Comparison of ENCODE assay signal across 21 cellular contexts in the genomic region with DNA sequence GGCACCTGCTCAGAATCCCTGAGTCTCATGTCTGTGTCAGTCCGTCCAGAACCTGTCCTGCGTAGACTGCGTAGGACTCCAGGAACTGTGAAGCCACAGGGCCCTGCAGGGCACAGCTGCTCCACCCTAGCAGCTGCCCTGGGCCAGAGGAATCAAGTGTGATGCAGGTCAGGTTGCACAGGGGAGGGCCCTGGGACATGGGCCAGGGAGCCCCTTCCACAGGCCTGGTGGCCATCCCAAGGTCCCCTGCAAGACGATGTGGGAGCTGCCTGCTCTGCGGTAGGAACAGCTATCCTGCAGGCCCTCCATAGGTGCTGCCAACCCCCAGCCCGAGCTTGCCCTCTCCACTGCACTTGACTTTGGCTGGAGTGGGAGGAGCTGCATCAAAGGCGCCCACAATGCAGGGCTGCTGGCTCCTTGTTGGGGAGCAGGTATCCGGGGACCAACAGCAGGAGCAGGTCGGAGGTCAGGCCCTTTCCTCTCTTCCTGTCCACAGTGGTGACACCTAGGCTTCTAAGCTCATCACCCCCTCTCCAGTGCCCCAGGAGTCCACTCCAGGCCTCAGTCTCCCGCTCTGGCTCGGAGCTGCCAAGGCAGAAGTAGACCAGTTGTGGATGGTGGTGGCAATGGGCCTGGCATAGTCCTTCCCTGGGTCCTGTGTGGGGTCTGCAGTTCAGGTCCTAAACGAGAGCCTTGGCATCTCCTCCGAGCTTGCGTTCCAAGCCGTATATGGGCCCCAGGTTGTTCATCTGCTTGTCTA.
DNase-seq lines count a peak whose midpoint lies in the region; TF ChIP-seq lines count a peak whose summit lies in the region.
"Had no signal": no experiment of that assay in that cellular context is flagged by ENCODE, and none has a peak within 500 bp of the region (broad histone marks: within the 10 kb centered on the region; RNA-seq: fewer than 3 reads in every experiment).

No MANE protein-coding gene starts in this region.

- H3K4me3 ChIP-seq in BLaER1: no peak overlapping the region
- no peak overlapping the region for H3K4me3 ChIP-seq in CD8-positive, alpha-beta memory T cell (ENCODE audit: low read length)
- H3K4me3 ChIP-seq in coronary artery: no peak overlapping the region
- no peak overlapping the region for H3K4me3 ChIP-seq in parathyroid adenoma (ENCODE audit: low read depth, low read length)
- H3K4me3 ChIP-seq: body of pancreas, gastroesophageal sphincter, mucosa of descending colon, uterus had no signal

- H3K4me1 Mint-ChIP-seq in CD8-positive, alpha-beta memory T cell: no peaks in the 10 kb centered on the region
- H3K4me1 Mint-ChIP-seq: activated CD4-positive, alpha-beta T cell treated with anti-CD3 and anti-CD28 coated beads for 36 hours; stimulated activated naive CD8-positive, alpha-beta T cell treated with anti-CD3 and anti-CD28 coated beads, Interleukin-15, amount 100 ng/mL, for 72 hours had no signal

- no peaks in the 10 kb centered on the region for H3K36me3 Mint-ChIP-seq in CD8-positive, alpha-beta memory T cell
- H3K36me3 Mint-ChIP-seq: activated naive CD4-positive, alpha-beta T cell treated with anti-CD3 and anti-CD28 coated beads, Interleukin-2, amount 50 U/mL, for 72 hours had no signal

- CTCF ChIA-PET in CD8-positive, alpha-beta memory T cell (lab: Charles Lee): no interaction called here
- CTCF ChIA-PET in GM10248 (lab: Yijun Ruan, JAX): interaction anchor here (0.9 to 2.4 kb wide), 5 partner anchors 10 to 96 kb away, joined by 3 to 8 read pairs (median 3); no protein-coding TSS in a partner anchor

- no peak for DNase-seq in CD8-positive, alpha-beta memory T cell
- DNase-seq in coronary artery (ENCODE audit: low spot score): peak; percentile 59
- DNase-seq in GM19240 (ENCODE audit: insufficient read length, low spot score): no peak
- no peak for DNase-seq in GM10248 (ENCODE audit: extremely low spot score)
- no peak for DNase-seq in stimulated activated naive CD4-positive, alpha-beta T cell (lab: John Stamatoyannopoulos, UW)
- DNase-seq: activated CD4-positive, alpha-beta T cell treated with anti-CD3 and anti-CD28 coated beads for 36 hours; activated CD8-positive, alpha-beta memory T cell treated with anti-CD3 and anti-CD28 coated beads, Interleukin-2, amount 50 U/mL, for 4 hours; NCI-H1092 treated with DMSO at 0.1 percent for 48 hours; NCI-H2107; NCI-H526; stimulated activated CD4-positive, alpha-beta T cell treated with anti-CD3 and anti-CD28 coated beads, Interleukin-2, amount 100 ng/mL, for 24 hours; uterus had no signal

- H3K9ac ChIP-seq in BLaER1 (no peak overlapping the region), parathyroid adenoma (peak overlapping the region; percentile 25)
- H3K9ac ChIP-seq: KMS-11 had no signal

- H3K27ac Mint-ChIP-seq in CD8-positive, alpha-beta memory T cell: no peak overlapping the region
- H3K27ac Mint-ChIP-seq: activated CD4-positive, alpha-beta T cell treated with anti-CD3 and anti-CD28 coated beads for 36 hours; activated naive CD4-positive, alpha-beta T cell treated with anti-CD3 and anti-CD28 coated beads, Interleukin-2, amount 50 U/mL, for 72 hours; T-helper 2 cell treated with Interferon-gamma antibody and Interleukin-4, amounts not matched to agents 5 μg/mL and 100 μg/mL, for 36 hours had no signal

- H4K20me1 ChIP-seq in BLaER1: no peaks in the 10 kb centered on the region

- no peak for TF ChIP-seq CTCF in coronary artery (IDR thresholded peaks at IDR 0.05)
- no peak for TF ChIP-seq CTCF in parathyroid adenoma (IDR thresholded peaks at IDR 0.05)
- TF ChIP-seq CTCF in GM10248 (IDR thresholded peaks at IDR 0.05; ENCODE audit: control extremely low read depth, extremely low read depth, low read depth, missing control alignments): no peak

- H3K27me3 ChIP-seq in BLaER1 (no peaks in the 10 kb centered on the region), parathyroid adenoma (ENCODE audit: control insufficient read depth, insufficient read depth, low read length) (no peaks in the 10 kb centered on the region)
- no peaks in the 10 kb centered on the region for H3K27me3 ChIP-seq in CD8-positive, alpha-beta memory T cell (ENCODE audit: insufficient read depth, low read length, poor library complexity, severe bottlenecking)
- H3K27me3 ChIP-seq: body of pancreas, uterus had no signal

- H3K9me3 Mint-ChIP-seq in CD8-positive, alpha-beta memory T cell: no peaks in the 10 kb centered on the region
- H3K9me3 Mint-ChIP-seq: activated naive CD4-positive, alpha-beta T cell treated with anti-CD3 and anti-CD28 coated beads, Interleukin-2, amount 50 U/mL, for 72 hours; stimulated activated naive CD8-positive, alpha-beta T cell treated with anti-CD3 and anti-CD28 coated beads, Interleukin-15, amount 100 ng/mL, for 72 hours; T-helper 2 cell treated with Interferon-gamma antibody and Interleukin-4, amounts not matched to agents 5 μg/mL and 100 μg/mL, for 36 hours had no signal

- H3K4me3 Mint-ChIP-seq in CD8-positive, alpha-beta memory T cell: no peak overlapping the region
- H3K4me3 Mint-ChIP-seq: activated CD4-positive, alpha-beta T cell treated with anti-CD3 and anti-CD28 coated beads for 36 hours; stimulated activated naive CD8-positive, alpha-beta T cell treated with anti-CD3 and anti-CD28 coated beads, Interleukin-15, amount 100 ng/mL, for 72 hours; T-helper 2 cell treated with Interferon-gamma antibody and Interleukin-4, amounts not matched to agents 5 μg/mL and 100 μg/mL, for 36 hours had no signal

- POLR2A ChIA-PET in CD8-positive, alpha-beta memory T cell (lab: Charles Lee): no interaction called here
- POLR2A ChIA-PET in GM10248 (lab: Yijun Ruan, JAX): no interaction called here

- peaks cover 0 to 5% of the 10 kb centered on the region in 2 donors for H3K27me3 Mint-ChIP-seq in CD8-positive, alpha-beta memory T cell
- H3K27me3 Mint-ChIP-seq: activated CD4-positive, alpha-beta T cell treated with anti-CD3 and anti-CD28 coated beads for 36 hours had no signal

- H3K79me2 ChIP-seq in parathyroid adenoma: no peaks in the 10 kb centered on the region

- no peaks in the 10 kb centered on the region for H3K36me3 ChIP-seq in BLaER1
- H3K36me3 ChIP-seq in CD8-positive, alpha-beta memory T cell (ENCODE audit: insufficient read depth, low read length): no peaks in the 10 kb centered on the region
- H3K36me3 ChIP-seq in parathyroid adenoma (ENCODE audit: control insufficient read depth, insufficient read depth, low read length): no peaks in the 10 kb centered on the region
- H3K36me3 ChIP-seq: uterus had no signal

- H3K4me1 ChIP-seq in BLaER1: peaks cover 64% of the 10 kb centered on the region
- no peaks in the 10 kb centered on the region for H3K4me1 ChIP-seq in CD8-positive, alpha-beta memory T cell (ENCODE audit: insufficient read depth, low read length)
- peaks cover 59% of the 10 kb centered on the region for H3K4me1 ChIP-seq in parathyroid adenoma
- H3K4me1 ChIP-seq: uterus had no signal

- H2AFZ ChIP-seq in parathyroid adenoma: peak overlapping the region; percentile 66

- no peaks in the 10 kb centered on the region for H3K9me3 ChIP-seq in BLaER1
- H3K9me3 ChIP-seq in CD8-positive, alpha-beta memory T cell (ENCODE audit: low read length): no peaks in the 10 kb centered on the region
- no peaks in the 10 kb centered on the region for H3K9me3 ChIP-seq in parathyroid adenoma (ENCODE audit: control insufficient read depth, low read length)
- H3K9me3 ChIP-seq: body of pancreas, gastroesophageal sphincter, mucosa of descending colon, uterus had no signal

- H3K27ac ChIP-seq in BLaER1 (peak overlapping the region; percentile 64; the same call in 1 of the 2 replicates), coronary artery (no peak overlapping the region), parathyroid adenoma (peak overlapping the region; percentile 96)
- peak overlapping the region; percentile 47 for H3K27ac ChIP-seq in CD8-positive, alpha-beta memory T cell (ENCODE audit: low read depth, low read length)
- H3K27ac ChIP-seq: body of pancreas, gastroesophageal sphincter, KMS-11, uterus had no signal

- H3K4me2 ChIP-seq in BLaER1: peak overlapping the region; percentile 84
- H3K4me2 ChIP-seq in parathyroid adenoma (ENCODE audit: low read length): no peak overlapping the region
- H3K4me2 ChIP-seq: KMS-11 had no signal

Comparison
In these comparisons a context has a peak if more than half of its experiments do, and no peak if none do; other contexts are left out.
1. H3K27ac ChIP-seq: peak in BLaER1 (single experiment), CD8-positive, alpha-beta memory T cell (single experiment) and parathyroid adenoma (single experiment); none in coronary artery (0 of 2).